24 cellular contexts compared by ENCODE assay signal in genomic region chr6:29107758-29108157, GRCh38. TPM values are rescaled to one million over a fixed set of nuclear protein-coding genes. Genes with fewer than 3 reads are reported as not detected.
"Had no signal": no experiment of that assay in that cellular context is flagged by ENCODE, and none has a peak within 500 bp of the region (broad histone marks: within the 10 kb centered on the region; RNA-seq: fewer than 3 reads in every experiment).

Gene OR2J3, plus strand, starts transcription at chr6:29108058. Its CDS starts 3,833 bp downstream, at chr6:29111891.

- H3K27ac ChIP-seq: RWPE1 had no signal

- H3K4me2 ChIP-seq: SK-N-SH had no signal

- H3K9me3 ChIP-seq: SK-N-SH had no signal

- H3K9ac ChIP-seq: SK-N-SH had no signal

- DNase-seq: Karpas-422; KG1; MM.1S; NCI-H1092 treated with DMSO at 0.1 percent for 48 hours; NCI-H1436; NCI-H187; NCI-H2029; NCI-H2081 treated with DMSO at 0.1 percent for 48 hours; NCI-H2171; NCI-H226; NCI-H446; NCI-H510A; NCI-H524 treated with DMSO at 0.1 percent for 48 hours; NCI-H69; NCI-H774; NK-92 treated with Interleukin-12 subunit alpha and Interleukin-12 subunit beta, amount 100 ng/mL, for 24 hours; PC-3; SHP77; SK-N-SH; SW 1271 had no signal

RNA-seq across cellular contexts. Expression of gene OR2J3, which starts in this region (rescaled TPM):
- total RNA-seq: HT-29, OCI-LY7, PC-3, SK-MEL-5 had no signal
- polyA plus RNA-seq: SK-N-SH had no signal
